In the genomic region with DNA sequence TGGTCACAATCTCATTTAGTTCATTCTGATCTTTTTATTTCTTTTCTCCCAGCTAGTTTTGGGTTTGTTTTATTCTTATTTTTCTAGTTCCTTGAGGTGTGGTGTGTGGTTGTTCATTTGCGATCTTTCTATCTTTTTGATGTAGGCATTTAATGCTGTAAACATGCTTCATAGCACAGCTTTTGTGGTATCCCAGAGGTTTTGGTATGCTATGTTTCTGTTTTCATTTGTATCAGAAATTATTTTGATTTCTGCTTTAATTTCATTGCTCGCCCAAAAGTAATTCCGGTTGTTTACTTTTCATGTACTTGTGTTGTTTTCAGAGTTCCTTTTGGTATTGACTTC, we compare ENCODE assay signal across 25 cellular contexts. TPM values are rescaled to one million over a fixed set of nuclear protein-coding genes. Genes with fewer than 3 reads are reported as not detected.
DNase-seq lines count a peak whose midpoint lies in the region; ATAC-seq and TF ChIP-seq lines count a peak whose summit lies in the region.
"Had no signal": no experiment of that assay in that cellular context is flagged by ENCODE, and none has a peak within 500 bp of the region (broad histone marks: within the 10 kb centered on the region; RNA-seq: fewer than 3 reads in every experiment).

No MANE protein-coding gene starts in this region.

- H3K4me1 Mint-ChIP-seq in CD14-positive monocyte = peaks cover 41% of the 10 kb centered on the region
- peaks cover 35 to 52% (median 43%) of the 10 kb centered on the region in 4 donors for H3K4me1 Mint-ChIP-seq in CD4-positive, alpha-beta memory T cell
- H3K4me1 Mint-ChIP-seq in glutamatergic neuron (ENCODE audit: low read depth, unreplicated experiment) = no peaks in the 10 kb centered on the region

- H3K36me3 ChIP-seq in CD4-positive, alpha-beta memory T cell (ENCODE audit: insufficient read depth, low read length) = no peaks in the 10 kb centered on the region
- H3K36me3 ChIP-seq: brain microvascular endothelial cell, esophagus squamous epithelium, left ventricle myocardium inferior, thoracic aorta had no signal

- TF ChIP-seq CTCF in CD14-positive monocyte (IDR thresholded peaks at IDR 0.05) (no peak), glutamatergic neuron (IDR thresholded peaks at IDR 0.05; ENCODE audit: partially characterized antibody, unreplicated experiment) (no peak)

- peaks cover 19 to 31% (median 21%) of the 10 kb centered on the region in 7 donors for H3K9me3 Mint-ChIP-seq in CD14-positive monocyte
- H3K9me3 Mint-ChIP-seq in CD4-positive, alpha-beta memory T cell = peaks cover 4 to 28% (median 14%) of the 10 kb centered on the region in 8 donors
- H3K9me3 Mint-ChIP-seq in activated naive CD4-positive, alpha-beta T cell treated with anti-CD3 and anti-CD28 coated beads, Interleukin-2, amount 50 U/mL, for 72 hours = peaks cover 9 to 13% of the 10 kb centered on the region in 2 donors
- peaks cover 13% of the 10 kb centered on the region for H3K9me3 Mint-ChIP-seq in glutamatergic neuron (ENCODE audit: unreplicated experiment)

- no peak for DNase-seq in CD14-positive monocyte (ENCODE audit: low spot score)
- DNase-seq in CD4-positive, alpha-beta memory T cell = no peak
- no peak for DNase-seq in activated naive CD4-positive, alpha-beta T cell treated with anti-CD3 and anti-CD28 coated beads, Interleukin-2, amount 50 U/mL, for 72 hours (ENCODE audit: low spot score in 2 of 2)
- no peak for DNase-seq in glutamatergic neuron
- DNase-seq in GM19240 (ENCODE audit: insufficient read length, low spot score) = no peak
- DNase-seq: activated CD4-positive, alpha-beta T cell treated with anti-CD3 and anti-CD28 coated beads for 4 hours; brain microvascular endothelial cell; effector memory CD4-positive, alpha-beta T cell; esophagus squamous epithelium; H7; hippocampal formation; left ventricle myocardium inferior; NCI-H1417 treated with DMSO at 0.1 percent for 48 hours; NCI-H2081 treated with DMSO at 0.1 percent for 48 hours; NCI-H345; NCI-H774; retina; RPMI8226; small intestine; stimulated activated CD4-positive, alpha-beta T cell treated with anti-CD3 and anti-CD28 coated beads, Interleukin-2, amount 100 ng/mL, for 24 hours had no signal

- H3K4me3 Mint-ChIP-seq in CD14-positive monocyte (no peak overlapping the region), glutamatergic neuron (ENCODE audit: unreplicated experiment) (no peak overlapping the region)
- peak overlapping the region in 4 of 8 donors; percentile 36 to 79 (median 46) for H3K4me3 Mint-ChIP-seq in CD4-positive, alpha-beta memory T cell

- no peak overlapping the region for H3K4me3 ChIP-seq in CD4-positive, alpha-beta memory T cell (ENCODE audit: low read length in 2 of 2)
- H3K4me3 ChIP-seq: esophagus squamous epithelium, left ventricle myocardium inferior, thoracic aorta had no signal

- H3K27me3 Mint-ChIP-seq in CD14-positive monocyte (ENCODE audit: low read depth in 3 of 3) (peaks cover 0 to 1% (median 0%) of the 10 kb centered on the region in 3 donors), glutamatergic neuron (ENCODE audit: unreplicated experiment) (peaks cover 2% of the 10 kb centered on the region)
- H3K27me3 Mint-ChIP-seq in CD4-positive, alpha-beta memory T cell = no peaks in the 10 kb centered on the region

- ATAC-seq in activated naive CD4-positive, alpha-beta T cell treated with anti-CD3 and anti-CD28 coated beads, Interleukin-2, amount 50 U/mL, for 72 hours = peak in 1 of 2 donors; percentile 72
- no peak for ATAC-seq in GM19328 (IDR thresholded peaks at IDR 0.05; ENCODE audit: unreplicated experiment)
- ATAC-seq in GM21423 (IDR thresholded peaks at IDR 0.05; ENCODE audit: unreplicated experiment) = no peak

- H3K9me3 ChIP-seq in CD4-positive, alpha-beta memory T cell (ENCODE audit: control insufficient read depth in 1 of 2, low read length in 2 of 2) = no peaks in the 10 kb centered on the region
- H3K9me3 ChIP-seq: esophagus squamous epithelium, thoracic aorta had no signal

- H3K36me3 Mint-ChIP-seq in CD14-positive monocyte (peaks cover 11 to 30% of the 10 kb centered on the region in 2 donors), glutamatergic neuron (ENCODE audit: unreplicated experiment) (peaks cover 23% of the 10 kb centered on the region)
- peaks cover 17 to 32% of the 10 kb centered on the region in 2 donors for H3K36me3 Mint-ChIP-seq in CD4-positive, alpha-beta memory T cell
- peaks cover 19 to 30% of the 10 kb centered on the region in 2 donors for H3K36me3 Mint-ChIP-seq in activated naive CD4-positive, alpha-beta T cell treated with anti-CD3 and anti-CD28 coated beads, Interleukin-2, amount 50 U/mL, for 72 hours

- H3K27ac Mint-ChIP-seq in CD14-positive monocyte = peak overlapping the region in 5 of 7 donors; percentile 1 to 58 (median 10)
- peak overlapping the region in 5 of 7 donors; percentile 58 to 79 (median 68) for H3K27ac Mint-ChIP-seq in CD4-positive, alpha-beta memory T cell
- H3K27ac Mint-ChIP-seq in activated naive CD4-positive, alpha-beta T cell treated with anti-CD3 and anti-CD28 coated beads, Interleukin-2, amount 50 U/mL, for 72 hours = peak overlapping the region; percentile 22 to 81
- H3K27ac Mint-ChIP-seq in glutamatergic neuron (ENCODE audit: unreplicated experiment) = peak overlapping the region; percentile 62
- H3K27ac Mint-ChIP-seq: T-helper 1 cell treated with Interleukin-12 subunit alpha and Interleukin-12 subunit beta and Interleukin-4 antibody, amounts not matched to agents 30 μg/mL and 1 μg/mL, for 36 hours had no signal

- no peaks in the 10 kb centered on the region for H3K27me3 ChIP-seq in CD4-positive, alpha-beta memory T cell (ENCODE audit: insufficient read depth, low read length)
- H3K27me3 ChIP-seq: brain microvascular endothelial cell, esophagus squamous epithelium had no signal

- intact Hi-C loops in CD14-positive monocyte (cut with micrococcal nuclease) = loop anchor here in 1 of 2 donors (10.0 kb wide), 1 partner anchor 75 kb away; no protein-coding TSS in a partner anchor
- intact Hi-C loops in CD4-positive, alpha-beta memory T cell (cut with micrococcal nuclease) = no loop called here

- CTCF ChIA-PET in CD4-positive, alpha-beta memory T cell (lab: Charles Lee; ENCODE audit: partially characterized antibody) = interaction anchor here (0.6 kb wide), 1 partner anchor 50 kb away, joined by 3 read pairs; no protein-coding TSS in a partner anchor

- H3K27ac ChIP-seq in CD4-positive, alpha-beta memory T cell (ENCODE audit: low read depth, low read length) = no peak overlapping the region
- H3K27ac ChIP-seq: brain microvascular endothelial cell, esophagus squamous epithelium, KMS-11, left ventricle myocardium inferior, thoracic aorta had no signal

- POLR2A ChIA-PET in CD4-positive, alpha-beta memory T cell (lab: Charles Lee; ENCODE audit: partially characterized antibody) = interaction anchor here (1.3 kb wide), 1 partner anchor 13 kb away, joined by 5 read pairs; a partner anchor contains a TSS

- H3K4me1 ChIP-seq in CD4-positive, alpha-beta memory T cell (ENCODE audit: insufficient read depth, low read length) = peaks cover 23% of the 10 kb centered on the region

RNA-seq across cellular contexts. Expression of a gene that starts 12.6 kb away (rescaled TPM):
- 10 to 100 TPM; 22.3 to 27.6 TPM for polyA plus RNA-seq in CD14-positive monocyte
- 10 to 100 TPM; 28.9 to 31.1 TPM for total RNA-seq in CD4-positive, alpha-beta memory T cell
- polyA plus RNA-seq in CD4-positive, alpha-beta memory T cell = 10 to 100 TPM; 14.6 to 17.7 TPM
- total RNA-seq in activated naive CD4-positive, alpha-beta T cell treated with anti-CD3 and anti-CD28 coated beads, Interleukin-2, amount 50 U/mL, for 72 hours = 10 to 100 TPM; 12.8 to 16.1 TPM
- total RNA-seq in glutamatergic neuron (ENCODE audit: unreplicated experiment) = 9.5 TPM

RNA-seq across cellular contexts. Expression of a gene that starts 45.0 kb away (rescaled TPM):
- polyA plus RNA-seq in CD14-positive monocyte = not detected
- not detected for total RNA-seq in CD4-positive, alpha-beta memory T cell
- not detected for polyA plus RNA-seq in CD4-positive, alpha-beta memory T cell
- total RNA-seq in activated naive CD4-positive, alpha-beta T cell treated with anti-CD3 and anti-CD28 coated beads, Interleukin-2, amount 50 U/mL, for 72 hours = under 1 TPM in 1 of 2 donors, not detected in 1; 0.29 TPM
- total RNA-seq in glutamatergic neuron (ENCODE audit: unreplicated experiment) = 18.1 TPM

Comparison
In these comparisons a context has a peak if more than half of its experiments do, and no peak if none do; other contexts are left out.
1. H3K27ac Mint-ChIP-seq: peak in every context shown above with its lines; median percentile 68 in CD4-positive, alpha-beta memory T cell; 62 in glutamatergic neuron; 52 in activated naive CD4-positive, alpha-beta T cell treated with anti-CD3 and anti-CD28 coated beads, Interleukin-2, amount 50 U/mL, for 72 hours; 10 in CD14-positive monocyte.
2. RNA of a gene that starts 45.0 kb away (total RNA-seq): 18.1 TPM in glutamatergic neuron (single experiment); 0.29 TPM in activated naive CD4-positive, alpha-beta T cell treated with anti-CD3 and anti-CD28 coated beads, Interleukin-2, amount 50 U/mL, for 72 hours and not detected in CD4-positive, alpha-beta memory T cell; every median in the first group is over 10 times any median in the second.